ENCODE assay signal across 15 cellular contexts in genomic region chr1:159817276-159818041, GRCh38. TPM values are rescaled to one million over a fixed set of nuclear protein-coding genes. Genes with fewer than 3 reads are reported as not detected.
DNase-seq lines count a peak whose midpoint lies in the region; ATAC-seq, FAIRE-seq and TF ChIP-seq lines count a peak whose summit lies in the region.
"Had no signal": no experiment of that assay in that cellular context is flagged by ENCODE, and none has a peak within 500 bp of the region (broad histone marks: within the 10 kb centered on the region; RNA-seq: fewer than 3 reads in every experiment).

No MANE protein-coding gene starts in this region.

- no peak for ATAC-seq in SK-N-SH treated with all-trans-retinoic acid at 6 μM for 48 hours
- ATAC-seq: activated naive CD4-positive, alpha-beta T cell treated with anti-CD3 and anti-CD28 coated beads, Interleukin-2, amount 50 U/mL, for 72 hours; effector memory CD8-positive, alpha-beta T cell had no signal

- TF ChIP-seq POLR2A in endothelial cell of umbilical vein (IDR thresholded peaks at IDR 0.05; ENCODE audit: low read depth, low read length): no peak

- H3K4me1 ChIP-seq in MM.1S (ENCODE audit: low read length): peaks cover 8% of the 10 kb centered on the region
- H3K4me1 ChIP-seq in endothelial cell of umbilical vein (ENCODE audit: control insufficient read depth, extremely low read depth, insufficient read depth, low read length): peaks cover 3% of the 10 kb centered on the region

- H4K20me1 ChIP-seq in MM.1S (ENCODE audit: insufficient read depth, low read length) (no peaks in the 10 kb centered on the region), endothelial cell of umbilical vein (replicated peaks; ENCODE audit: control insufficient read depth, extremely low read depth, insufficient read depth, low read length) (no peaks in the 10 kb centered on the region)

- intact Hi-C loops in endothelial cell of umbilical vein (cut with micrococcal nuclease): no loop called here

- H3K4me3 ChIP-seq in MM.1S (ENCODE audit: low read length): peak overlapping the region; percentile 37
- H3K4me3 ChIP-seq in endothelial cell of umbilical vein (replicated peaks in 1 of 3; ENCODE audit: insufficient read depth in 1 of 3, low read depth in 1 of 3, low read length in 3 of 3): no peak overlapping the region

- no TSS peak for BruUV-seq in endothelial cell of umbilical vein (replicated peaks; lab: Mats Ljungman, UMichigan)

- FAIRE-seq in endothelial cell of umbilical vein (lab: Jason Lieb, UNC): peak; percentile 76

- H3K79me2 ChIP-seq in MM.1S (ENCODE audit: low read length): no peaks in the 10 kb centered on the region
- no peaks in the 10 kb centered on the region for H3K79me2 ChIP-seq in endothelial cell of umbilical vein (ENCODE audit: control insufficient read depth, insufficient read depth, low read length)

- H3K4me2 ChIP-seq in MM.1S (ENCODE audit: low read depth, low read length) (peak overlapping the region; percentile 64), endothelial cell of umbilical vein (ENCODE audit: insufficient read depth, low read length) (no peak overlapping the region)

- no peak for TF ChIP-seq CTCF in MM.1S (IDR thresholded peaks at IDR 0.05; ENCODE audit: low read length)
- TF ChIP-seq CTCF in endothelial cell of umbilical vein (IDR thresholded peaks at IDR 0.05; ENCODE audit: extremely low read depth in 1 of 2, insufficient read depth in 1 of 2, low read depth in 1 of 2, low read length in 2 of 2): no peak

- CTCF ChIA-PET in endothelial cell of umbilical vein (lab: Charles Lee): interaction anchor here (0.8 to 1.6 kb wide), 4 partner anchors 13 to 372 kb away, joined by 3 to 8 read pairs (median 4); no protein-coding TSS in a partner anchor

- POLR2A ChIA-PET in endothelial cell of umbilical vein (lab: Charles Lee): no interaction called here

- H3K9me1 ChIP-seq in endothelial cell of umbilical vein (replicated peaks; ENCODE audit: control insufficient read depth, extremely low read depth, insufficient read depth, low read length): no peaks in the 10 kb centered on the region

- no peaks in the 10 kb centered on the region for H3K9me2 ChIP-seq in MM.1S (replicated peaks; ENCODE audit: insufficient read depth, low read length)

- H3K27ac ChIP-seq in MM.1S (ENCODE audit: low read length) (peak overlapping the region; percentile 87), endothelial cell of umbilical vein (ENCODE audit: insufficient read depth, low read depth, low read length) (no peak overlapping the region)
- H3K27ac ChIP-seq: C4-2B had no signal

- H3K9me3 ChIP-seq in MM.1S (replicated peaks; ENCODE audit: insufficient read depth, low read length): no peaks in the 10 kb centered on the region
- H3K9me3 ChIP-seq in endothelial cell of umbilical vein (replicated peaks; ENCODE audit: control insufficient read depth, insufficient read depth, low read length): no peaks in the 10 kb centered on the region

- peak overlapping the region; percentile 8; the same call in 1 of the 2 replicates for H2AFZ ChIP-seq in MM.1S (ENCODE audit: low read length)
- H2AFZ ChIP-seq in endothelial cell of umbilical vein (ENCODE audit: low read depth, low read length): no peak overlapping the region

- H3K36me3 ChIP-seq in MM.1S (replicated peaks; ENCODE audit: insufficient read depth, low read length) (no peaks in the 10 kb centered on the region), endothelial cell of umbilical vein (ENCODE audit: control insufficient read depth in 2 of 2, extremely low read depth in 1 of 2, insufficient read depth in 2 of 2, low read length in 2 of 2) (no peaks in the 10 kb centered on the region)

- dilution Hi-C loops in endothelial cell of umbilical vein (cut with MboI; ENCODE audit: extremely low pct_ligation_motif_present, low sequenced_read_pairs): no loop called here

- H3F3A ChIP-seq in MM.1S (ENCODE audit: insufficient read depth, low read length): peaks cover 15% of the 10 kb centered on the region

- H3K27me3 ChIP-seq in MM.1S (replicated peaks; ENCODE audit: insufficient read depth, low read length) (no peaks in the 10 kb centered on the region), endothelial cell of umbilical vein (ENCODE audit: control insufficient read depth in 2 of 2, insufficient read depth in 2 of 2, low read length in 2 of 2) (peaks cover 15 to 32% of the 10 kb centered on the region in 2 experiments)

- DNase-seq in COLO668 (lab: John Stamatoyannopoulos, UW; ENCODE audit: unreplicated experiment) (peak; percentile 74), MM.1S (peak; percentile 94), NCI-H69 (lab: John Stamatoyannopoulos, UW) (peak; percentile 100), endothelial cell of umbilical vein (ENCODE audit: low read depth, low spot score) (peak; percentile 34), inferior parietal cortex (ENCODE audit: extremely low spot score) (no peak), C1 segment of cervical spinal cord (lab: John Stamatoyannopoulos, UW) (no peak), UCSD-AML1 (lab: John Stamatoyannopoulos, UW; ENCODE audit: unreplicated experiment) (no peak)
- DNase-seq: effector memory CD8-positive, alpha-beta T cell; IMR-90; stimulated activated CD4-positive, alpha-beta T cell treated with anti-CD3 and anti-CD28 coated beads, Interleukin-2, amount 100 ng/mL, for 24 hours had no signal

- H3K9ac ChIP-seq in MM.1S (ENCODE audit: low read length) (peak overlapping the region; percentile 71), endothelial cell of umbilical vein (replicated peaks; ENCODE audit: extremely low read depth, insufficient read depth, low read length) (no peak overlapping the region)

TF ChIP-seq in endothelial cell of umbilical vein, 7 proteins besides CTCF, POLR2A, EP300 and RAD21 (continues in another document):
- TF ChIP-seq FOS (IDR thresholded peaks at IDR 0.05; ENCODE audit: borderline replicate concordance, insufficient read depth, low read length): peak; percentile 17
- no peak for TF ChIP-seq EZH2 (IDR thresholded peaks at IDR 0.05; ENCODE audit: borderline replicate concordance, low read depth, low read length, severe bottlenecking)
- TF ChIP-seq MAX (IDR thresholded peaks at IDR 0.05; ENCODE audit: insufficient read depth, insufficient read length): no peak
- peak; percentile 41 for TF ChIP-seq POLR2AphosphoS5 (IDR thresholded peaks at IDR 0.05; ENCODE audit: insufficient read depth, low read depth, low read length)

TF ChIP-seq in SK-N-SH treated with all-trans-retinoic acid at 6 μM for 48 hours, 23 proteins besides CTCF, POLR2A, EP300 and RAD21:
- no peak for TF ChIP-seq ZFP30 (CRISPR knock-in tag; IDR thresholded peaks at IDR 0.05)
- TF ChIP-seq ZNF565 (CRISPR knock-in tag; conservative IDR thresholded peaks at IDR 0.05; ENCODE audit: low read depth): no peak
- TF ChIP-seq ZFP3 (CRISPR knock-in tag; IDR thresholded peaks at IDR 0.05): no peak
- no peak for TF ChIP-seq TCF4 (CRISPR knock-in tag; IDR thresholded peaks at IDR 0.05; ENCODE audit: borderline replicate concordance)
- TF ChIP-seq ZNF8 (CRISPR knock-in tag; IDR thresholded peaks at IDR 0.05): no peak
- TF ChIP-seq GLIS3 (CRISPR knock-in tag; IDR thresholded peaks at IDR 0.05): no peak
- no peak for TF ChIP-seq ESRRG (CRISPR knock-in tag; IDR thresholded peaks at IDR 0.05)
TF ChIP-seq in SK-N-SH treated with all-trans-retinoic acid at 6 μM for 48 hours: peak in this region for 0.

RNA-seq across cellular contexts. Expression of gene SLAMF8, which starts 9.2 kb away (rescaled TPM):
- not detected in 2 replicates for total RNA-seq in endothelial cell of umbilical vein
- polyA plus RNA-seq in endothelial cell of umbilical vein: not detected in 2 replicates
- polyA plus RNA-seq in endothelial cell of umbilical vein (2011; cell fraction: cytosol; rRNA removed): not detected in 2 replicates
- not detected in 2 replicates for polyA plus RNA-seq in endothelial cell of umbilical vein (2011; cell fraction: nucleus; rRNA removed)
- not detected in 2 replicates for polyA plus RNA-seq in endothelial cell of umbilical vein (2012)
- not detected in 2 replicates for polyA minus RNA-seq in endothelial cell of umbilical vein
- polyA minus RNA-seq in endothelial cell of umbilical vein (2011; cell fraction: cytosol; rRNA and poly(A)+ RNA removed): not detected
- not detected in 2 replicates for polyA minus RNA-seq in endothelial cell of umbilical vein (2011; cell fraction: nucleus; rRNA and poly(A)+ RNA removed)
- total RNA-seq: IMR-90, neural crest cell had no signal

RNA-seq across cellular contexts. Expression of gene FCRL6, which starts 15.3 kb away (rescaled TPM):
- not detected in 2 replicates for total RNA-seq in endothelial cell of umbilical vein
- polyA plus RNA-seq in endothelial cell of umbilical vein: 0.06 and 0.25 TPM in 2 replicates
- 0.11 TPM in 1 of 2 replicates, not detected in the other for polyA plus RNA-seq in endothelial cell of umbilical vein (2011; cell fraction: cytosol; rRNA removed)
- polyA plus RNA-seq in endothelial cell of umbilical vein (2011; cell fraction: nucleus; rRNA removed): 0.71 and 0.95 TPM in 2 replicates
- polyA plus RNA-seq in endothelial cell of umbilical vein (2012): 0.27 TPM in 1 of 2 replicates, not detected in the other
- not detected in 2 replicates for polyA minus RNA-seq in endothelial cell of umbilical vein
- polyA minus RNA-seq in endothelial cell of umbilical vein (2011; cell fraction: cytosol; rRNA and poly(A)+ RNA removed): not detected
- polyA minus RNA-seq in endothelial cell of umbilical vein (2011; cell fraction: nucleus; rRNA and poly(A)+ RNA removed): not detected in 2 replicates
- total RNA-seq: activated naive CD4-positive, alpha-beta T cell treated with anti-CD3 and anti-CD28 coated beads, Interleukin-2, amount 50 U/mL, for 72 hours; IMR-90; neural crest cell had no signal
- polyA plus RNA-seq: IMR-90 had no signal

RNA-seq across cellular contexts. Expression of gene DUSP23, which starts 36.7 kb away (rescaled TPM):
- total RNA-seq in endothelial cell of umbilical vein: 82.5 and 126 TPM in 2 replicates
- 197 and 295 TPM in 2 replicates for polyA plus RNA-seq in endothelial cell of umbilical vein
- polyA plus RNA-seq in endothelial cell of umbilical vein (2011; cell fraction: cytosol; rRNA removed): 167 and 177 TPM in 2 replicates
- 62.9 and 68.0 TPM in 2 replicates for polyA plus RNA-seq in endothelial cell of umbilical vein (2011; cell fraction: nucleus; rRNA removed)
- 120 and 130 TPM in 2 replicates for polyA plus RNA-seq in endothelial cell of umbilical vein (2012)
- polyA minus RNA-seq in endothelial cell of umbilical vein: 37.7 and 46.3 TPM in 2 replicates
- not detected for polyA minus RNA-seq in endothelial cell of umbilical vein (2011; cell fraction: cytosol; rRNA and poly(A)+ RNA removed)
- polyA minus RNA-seq in endothelial cell of umbilical vein (2011; cell fraction: nucleus; rRNA and poly(A)+ RNA removed): 11.5 and 14.8 TPM in 2 replicates

RNA-seq across cellular contexts. Expression of gene VSIG8, which starts 45.0 kb away (rescaled TPM):
- 0.18 TPM in 1 of 2 replicates, not detected in the other for total RNA-seq in endothelial cell of umbilical vein
- polyA plus RNA-seq in endothelial cell of umbilical vein: not detected in 2 replicates
- 0.09 TPM in 1 of 2 replicates, not detected in the other for polyA plus RNA-seq in endothelial cell of umbilical vein (2011; cell fraction: cytosol; rRNA removed)
- polyA plus RNA-seq in endothelial cell of umbilical vein (2011; cell fraction: nucleus; rRNA removed): not detected in 2 replicates
- not detected in 2 replicates for polyA plus RNA-seq in endothelial cell of umbilical vein (2012)
- polyA minus RNA-seq in endothelial cell of umbilical vein: not detected in 2 replicates
- not detected for polyA minus RNA-seq in endothelial cell of umbilical vein (2011; cell fraction: cytosol; rRNA and poly(A)+ RNA removed)
- not detected in 2 replicates for polyA minus RNA-seq in endothelial cell of umbilical vein (2011; cell fraction: nucleus; rRNA and poly(A)+ RNA removed)
- total RNA-seq: IMR-90, neural crest cell, subcutaneous adipose tissue had no signal
- polyA plus RNA-seq: IMR-90 had no signal

Comparison
In these comparisons a context has a peak if more than half of its experiments do, and no peak if none do; other contexts are left out.
1. DNase-seq: peak in COLO668 (single experiment), MM.1S (single experiment), NCI-H69 (single experiment) and endothelial cell of umbilical vein (single experiment); none in inferior parietal cortex (single experiment), C1 segment of cervical spinal cord (0 of 14) and UCSD-AML1 (single experiment).